Comparison of ENCODE assay signal across 9 cellular contexts in genomic region chr4:84497835-84498202, GRCh38. TPM values are rescaled to one million over a fixed set of nuclear protein-coding genes. Genes with fewer than 3 reads are reported as not detected.
DNase-seq lines count a peak whose midpoint lies in the region; ATAC-seq and TF ChIP-seq lines count a peak whose summit lies in the region.
"Had no signal": no experiment of that assay in that cellular context is flagged by ENCODE, and none has a peak within 500 bp of the region (broad histone marks: within the 10 kb centered on the region; RNA-seq: fewer than 3 reads in every experiment).

No MANE protein-coding gene starts in this region.

- CTCF ChIA-PET in CD8-positive, alpha-beta T cell (lab: Charles Lee) = no interaction called here

- no peak overlapping the region for H3K27ac Mint-ChIP-seq in CD8-positive, alpha-beta T cell
- H3K27ac Mint-ChIP-seq: immature natural killer cell had no signal

- no peak for ATAC-seq in CD8-positive, alpha-beta T cell
- no peak for ATAC-seq in psoas muscle
- ATAC-seq in HG03139 (IDR thresholded peaks at IDR 0.05; ENCODE audit: unreplicated experiment) = no peak
- no peak for ATAC-seq in HG02938 (IDR thresholded peaks at IDR 0.05; ENCODE audit: unreplicated experiment)

- H3K36me3 Mint-ChIP-seq in CD8-positive, alpha-beta T cell = no peaks in the 10 kb centered on the region

- H3K36me3 ChIP-seq in CD8-positive, alpha-beta T cell (ENCODE audit: insufficient read depth, low read length) = no peaks in the 10 kb centered on the region
- H3K36me3 ChIP-seq in SK-N-MC (ENCODE audit: insufficient read depth, low read length) = peaks cover 50% of the 10 kb centered on the region
- H3K36me3 ChIP-seq in psoas muscle (ENCODE audit: insufficient read depth in 1 of 2, low read depth in 1 of 2) = no peaks in the 10 kb centered on the region

- no peak for TF ChIP-seq CTCF in CD8-positive, alpha-beta T cell (IDR thresholded peaks at IDR 0.05)
- no peak for TF ChIP-seq CTCF in foreskin fibroblast (IDR thresholded peaks at IDR 0.05; ENCODE audit: low read depth, low read length)
- no peak for TF ChIP-seq CTCF in psoas muscle (IDR thresholded peaks at IDR 0.05)

- peaks cover 80% of the 10 kb centered on the region for H3K27me3 ChIP-seq in CD8-positive, alpha-beta T cell (ENCODE audit: insufficient read depth, low read length)
- peaks cover 4 to 100% (median 70%) of the 10 kb centered on the region in 3 donors for H3K27me3 ChIP-seq in psoas muscle (ENCODE audit: insufficient read depth in 3 of 3, low read length in 2 of 3)

- POLR2A ChIA-PET in CD8-positive, alpha-beta T cell (lab: Charles Lee) = no interaction called here

- no peak for DNase-seq in CD8-positive, alpha-beta T cell
- DNase-seq in SK-N-MC (ENCODE audit: low read depth, low spot score) (no peak), foreskin fibroblast (no peak), psoas muscle (no peak), NOMO-1 treated with dmso at 0.1 percent for 144 hours (lab: John Stamatoyannopoulos, UW; ENCODE audit: unreplicated experiment) (no peak)
- DNase-seq in NK-92 treated with Interleukin-12 subunit alpha and Interleukin-12 subunit beta, amount 100 ng/mL, for 24 hours (lab: John Stamatoyannopoulos, UW) = no peak
- DNase-seq: immature natural killer cell had no signal

- peak overlapping the region; percentile 50 for H3K4me3 ChIP-seq in CD8-positive, alpha-beta T cell (ENCODE audit: low read depth, low read length)
- H3K4me3 ChIP-seq in SK-N-MC = peak overlapping the region; percentile 97
- H3K4me3 ChIP-seq in foreskin fibroblast (ENCODE audit: low read depth in 1 of 2, low read length in 2 of 2) = peak overlapping the region; percentile 39 to 55
- H3K4me3 ChIP-seq in psoas muscle = peak overlapping the region; percentile 64

- H3K4me1 Mint-ChIP-seq in CD8-positive, alpha-beta T cell (ENCODE audit: low read depth) = peaks cover 19% of the 10 kb centered on the region

- no peaks in the 10 kb centered on the region for H3K9me3 ChIP-seq in CD8-positive, alpha-beta T cell (ENCODE audit: low read length)
- H3K9me3 ChIP-seq in SK-N-MC (ENCODE audit: low read depth, low read length) (no peaks in the 10 kb centered on the region), psoas muscle (no peaks in the 10 kb centered on the region)

- peaks cover 26% of the 10 kb centered on the region for H3K4me1 ChIP-seq in CD8-positive, alpha-beta T cell (ENCODE audit: insufficient read depth, low read length)
- H3K4me1 ChIP-seq in psoas muscle = peaks cover 14% of the 10 kb centered on the region

- H3K9me3 Mint-ChIP-seq in CD8-positive, alpha-beta T cell = peaks cover 5% of the 10 kb centered on the region

- no peak overlapping the region for H3K27ac ChIP-seq in CD8-positive, alpha-beta T cell (ENCODE audit: low read depth, low read length)
- H3K27ac ChIP-seq in SK-N-MC (peak overlapping the region; percentile 90), psoas muscle (no peak overlapping the region)

- H3K27me3 Mint-ChIP-seq in CD8-positive, alpha-beta T cell (ENCODE audit: low read depth) = peaks cover 79% of the 10 kb centered on the region

- peak overlapping the region; percentile 32 for H3K4me3 Mint-ChIP-seq in CD8-positive, alpha-beta T cell

- intact Hi-C loops in CD8-positive, alpha-beta T cell (cut with DNase I, micrococcal nuclease) = loop anchor here in 1 of 2 experiments (5.0 kb wide), 1 partner anchor 84 kb away; the partner anchor contains the start of gene CDS1
- intact Hi-C loops in psoas muscle (cut with DNase I) = no loop called here

- WGBS in psoas muscle, 3 donors = 1 to 6% (median 2%) methylated on average over 16 to 34 of the region's 34 CpGs

- peak overlapping the region; percentile 87 for H3K9ac ChIP-seq in SK-N-MC (ENCODE audit: insufficient read length)

RNA-seq across cellular contexts. Expression of gene NKX6-1, which starts 1.3 kb away (rescaled TPM):
- total RNA-seq in CD8-positive, alpha-beta T cell = not detected
- total RNA-seq in psoas muscle = under 1 TPM in 2 of 4 donors, not detected in 2; 0.28 to 0.58 TPM
- polyA plus RNA-seq in psoas muscle = not detected
- polyA plus RNA-seq: immature natural killer cell had no signal

Comparison
In these comparisons a context has a peak if more than half of its experiments do, and no peak if none do; other contexts are left out.
1. H3K4me3 ChIP-seq: peak in every context shown above with its lines; median percentile 97 in SK-N-MC; 64 in psoas muscle; 50 in CD8-positive, alpha-beta T cell; 47 in foreskin fibroblast.